Comparison of ENCODE assay signal across 18 cellular contexts in genomic region chr6:121592261-121592935, GRCh38.
DNase-seq lines count a peak whose midpoint lies in the region; ATAC-seq and TF ChIP-seq lines count a peak whose summit lies in the region.
"Had no signal": no experiment of that assay in that cellular context is flagged by ENCODE, and none has a peak within 500 bp of the region (broad histone marks: within the 10 kb centered on the region; RNA-seq: fewer than 3 reads in every experiment).

No MANE protein-coding gene starts in this region.

- H3K4me2 ChIP-seq in GM23338, result no peak overlapping the region
- no peak overlapping the region for H3K4me2 ChIP-seq in trophoblast cell (ENCODE audit: low read length)
- no peak overlapping the region for H3K4me2 ChIP-seq in SK-N-SH
- no peak overlapping the region for H3K4me2 ChIP-seq in H9 (ENCODE audit: insufficient read depth, insufficient read length, low read length)
- H3K4me2 ChIP-seq: A549, BLaER1, KMS-11 had no signal

- whole genome bisulfite sequencing in trophoblast cell (ENCODE audit: extremely low coverage, insufficient coverage, insufficient read length), result no CpG with 5 or more reads among the region's 7 CpGs
- WGBS in SK-N-SH (ENCODE audit: low lambda C conversion rate), result 82% methylated on average over 7 of the region's 7 CpGs
- WGBS in H9 (ENCODE audit: extremely low coverage, insufficient read length, low lambda C conversion rate), result no CpG with 5 or more reads among the region's 7 CpGs

- peak overlapping the region; percentile 63; the same call in 1 of the 2 replicates for H2AFZ ChIP-seq in GM23338
- H2AFZ ChIP-seq in trophoblast cell (ENCODE audit: insufficient read depth, low read length, poor library complexity), result no peak overlapping the region
- H2AFZ ChIP-seq in SK-N-SH (ENCODE audit: low read depth), result no peak overlapping the region
- no peak overlapping the region for H2AFZ ChIP-seq in H9 (ENCODE audit: low read length)

- H3K79me2 ChIP-seq in GM23338 (replicated peaks; ENCODE audit: insufficient read depth) (no peaks in the 10 kb centered on the region), trophoblast cell (ENCODE audit: control insufficient read depth, insufficient read depth, low read length, poor library complexity) (no peaks in the 10 kb centered on the region), SK-N-SH (ENCODE audit: insufficient read depth) (no peaks in the 10 kb centered on the region), H9 (ENCODE audit: insufficient read depth, low read length) (no peaks in the 10 kb centered on the region)

- H3K27ac Mint-ChIP-seq in GM23338, result no peak overlapping the region
- H3K27ac Mint-ChIP-seq in H9, result no peak overlapping the region
- H3K27ac Mint-ChIP-seq: CD8-positive, alpha-beta T cell; HFFc6 had no signal

- H3K18ac ChIP-seq in trophoblast cell (ENCODE audit: low read length), result no peak overlapping the region
- H3K18ac ChIP-seq in H9 (ENCODE audit: insufficient read length, low read depth, low read length), result no peak overlapping the region

- no peak overlapping the region for H3K4ac ChIP-seq in trophoblast cell (ENCODE audit: low read depth, low read length)
- no peak overlapping the region for H3K4ac ChIP-seq in H9 (ENCODE audit: low read depth, low read length)

- H2BK12ac ChIP-seq in trophoblast cell (ENCODE audit: low read length) (no peak overlapping the region), H9 (ENCODE audit: insufficient read length, low read depth, low read length) (no peak overlapping the region)

- H3K79me1 ChIP-seq in trophoblast cell (ENCODE audit: low read length) (no peaks in the 10 kb centered on the region), H9 (ENCODE audit: insufficient read depth, low read depth, low read length, poor library complexity, severe bottlenecking) (no peaks in the 10 kb centered on the region)

- no peak overlapping the region for H4K12ac ChIP-seq in trophoblast cell (ENCODE audit: low read depth, low read length)

- H4K20me1 ChIP-seq in GM23338 (replicated peaks; ENCODE audit: insufficient read depth), result no peaks in the 10 kb centered on the region
- no peaks in the 10 kb centered on the region for H4K20me1 ChIP-seq in SK-N-SH (ENCODE audit: insufficient read depth)
- H4K20me1 ChIP-seq in H9 (ENCODE audit: control insufficient read depth, insufficient read depth, insufficient read length), result no peaks in the 10 kb centered on the region
- H4K20me1 ChIP-seq: BLaER1 had no signal

- H3K23ac ChIP-seq in trophoblast cell (ENCODE audit: low read length) (no peak overlapping the region), H9 (ENCODE audit: insufficient read length, low read depth, low read length) (no peak overlapping the region)

- H4K91ac ChIP-seq in trophoblast cell (ENCODE audit: low read depth, low read length) (no peak overlapping the region), H9 (ENCODE audit: insufficient read length, low read depth, low read length) (no peak overlapping the region)

- H4K8ac ChIP-seq in trophoblast cell (ENCODE audit: low read depth, low read length) (no peak overlapping the region), H9 (replicated peaks; ENCODE audit: insufficient read length, low read depth, low read length) (no peak overlapping the region)

- peak; percentile 48 to 68 for DNase-seq in NCI-H524 (lab: John Stamatoyannopoulos, UW)
- no peak for DNase-seq in NCI-H524 treated with DMSO at 0.1 percent for 48 hours (lab: John Stamatoyannopoulos, UW)
- DNase-seq in GM23338 (ENCODE audit: low spot score), result no peak
- DNase-seq in trophoblast cell, result peak; percentile 52 to 66
- no peak for DNase-seq in SK-N-SH
- DNase-seq in H9, result no peak
- DNase-seq: Calu3; CD8-positive, alpha-beta T cell; HFFc6; MV-4-11; NCI-H1930; NK-92 treated with Interleukin-12 subunit alpha and Interleukin-12 subunit beta, amount 100 ng/mL, for 24 hours; Right ventricle myocardium superior had no signal

- POLR2A ChIA-PET in SK-N-SH (lab: Yijun Ruan, JAX), result no interaction called here

- H3K36me3 ChIP-seq in GM23338 (ENCODE audit: insufficient read depth), result no peaks in the 10 kb centered on the region
- no peaks in the 10 kb centered on the region for H3K36me3 ChIP-seq in trophoblast cell (ENCODE audit: control insufficient read depth in 1 of 2, insufficient read depth in 2 of 2, low read length in 2 of 2)
- no peaks in the 10 kb centered on the region for H3K36me3 ChIP-seq in SK-N-SH (replicated peaks in 1 of 2; ENCODE audit: control insufficient read depth in 1 of 2, insufficient read depth in 2 of 2, low read length in 1 of 2)
- H3K36me3 ChIP-seq: BLaER1 had no signal

- ATAC-seq in GM23338 (no peak), esophagus mucosa (peak; percentile 35), HG02870 (IDR thresholded peaks at IDR 0.05; ENCODE audit: unreplicated experiment) (no peak)
- ATAC-seq: A549; CD8-positive, alpha-beta T cell had no signal

- H3K4me3 Mint-ChIP-seq in GM23338, result no peak overlapping the region
- no peak overlapping the region for H3K4me3 Mint-ChIP-seq in H9
- H3K4me3 Mint-ChIP-seq: CD8-positive, alpha-beta T cell; HFFc6 had no signal

- CTCF ChIA-PET in SK-N-SH (lab: Yijun Ruan, JAX), result interaction anchor here (1.1 kb wide), 1 partner anchor 17 kb away, joined by 3 read pairs; no protein-coding TSS in a partner anchor

- H3K4me3 ChIP-seq in GM23338, result no peak overlapping the region
- no peak overlapping the region for H3K4me3 ChIP-seq in trophoblast cell (ENCODE audit: low read depth, low read length)
- H3K4me3 ChIP-seq in SK-N-SH (ENCODE audit: low read depth in 2 of 2, low read length in 1 of 2), result no peak overlapping the region
- H3K4me3 ChIP-seq: A549, BLaER1 had no signal

- H3K14ac ChIP-seq in trophoblast cell (ENCODE audit: low read length) (no peak overlapping the region), H9 (ENCODE audit: insufficient read depth, low read length) (no peak overlapping the region)

- H3K27me3 Mint-ChIP-seq in GM23338 (ENCODE audit: insufficient read depth, low read depth, poor library complexity), result no peaks in the 10 kb centered on the region
- H3K27me3 Mint-ChIP-seq in H9 (ENCODE audit: low read depth), result no peaks in the 10 kb centered on the region

- H3K9me3 Mint-ChIP-seq in GM23338, result no peaks in the 10 kb centered on the region
- no peaks in the 10 kb centered on the region for H3K9me3 Mint-ChIP-seq in H9
- H3K9me3 Mint-ChIP-seq: CD8-positive, alpha-beta T cell; HFFc6 had no signal

- H3F3A ChIP-seq in GM23338 (replicated peaks; ENCODE audit: low read depth), result no peaks in the 10 kb centered on the region
- H3F3A ChIP-seq in SK-N-SH (replicated peaks; ENCODE audit: insufficient read depth), result no peaks in the 10 kb centered on the region

- H3K27me3 ChIP-seq in GM23338 (ENCODE audit: insufficient read depth) (no peaks in the 10 kb centered on the region), trophoblast cell (ENCODE audit: insufficient read depth, low read length) (no peaks in the 10 kb centered on the region), SK-N-SH (ENCODE audit: insufficient read depth) (no peaks in the 10 kb centered on the region), H9 (ENCODE audit: insufficient read depth, low read length) (no peaks in the 10 kb centered on the region)
- H3K27me3 ChIP-seq: BLaER1 had no signal

- H3K23me2 ChIP-seq in H9 (ENCODE audit: insufficient read length, low read depth, low read length, poor library complexity, severe bottlenecking), result no peaks in the 10 kb centered on the region

- H3K56ac ChIP-seq in H9 (ENCODE audit: insufficient read length, low read depth, low read length), result no peak overlapping the region

- no peak for TF ChIP-seq RAD21 in SK-N-SH (IDR thresholded peaks at IDR 0.05; ENCODE audit: low read length)

- no peak overlapping the region for H2BK15ac ChIP-seq in H9 (ENCODE audit: low read depth, low read length)

- H3T11ph ChIP-seq in H9 (ENCODE audit: low read length), result no peak overlapping the region

- TF ChIP-seq CTCF in GM23338 (conservative IDR thresholded peaks at IDR 0.05; ENCODE audit: low read depth in 2 of 2) (no peak), SK-N-SH (IDR thresholded peaks at IDR 0.05) (no peak), H9 (conservative IDR thresholded peaks at IDR 0.05) (no peak)

- no peak overlapping the region for H3K9ac ChIP-seq in trophoblast cell (ENCODE audit: low read length)
- no peak overlapping the region for H3K9ac ChIP-seq in SK-N-SH
- no peak overlapping the region for H3K9ac ChIP-seq in H9 (ENCODE audit: extremely low read depth, insufficient read length, low read length)
- H3K9ac ChIP-seq: BLaER1, KMS-11 had no signal

- TF ChIP-seq EP300 in SK-N-SH (IDR thresholded peaks at IDR 0.05; ENCODE audit: borderline replicate concordance in 1 of 2, low read depth in 1 of 2, low read length in 1 of 2), result no peak

- H2AK5ac ChIP-seq in trophoblast cell (ENCODE audit: low read length), result no peak overlapping the region
- H2AK5ac ChIP-seq in H9 (ENCODE audit: insufficient read length, low read length), result no peak overlapping the region

- H3K4me1 Mint-ChIP-seq in GM23338 (peaks cover 11% of the 10 kb centered on the region), H9 (peaks cover 11 to 12% of the 10 kb centered on the region in 2 experiments)

- no peaks in the 10 kb centered on the region for H3K4me1 ChIP-seq in GM23338 (ENCODE audit: insufficient read depth)
- peaks cover 0 to 2% of the 10 kb centered on the region in 2 experiments for H3K4me1 ChIP-seq in trophoblast cell (ENCODE audit: control insufficient read depth in 1 of 2, insufficient read depth in 2 of 2, low read length in 2 of 2)
- peaks cover 0 to 5% of the 10 kb centered on the region in 2 experiments; a peak in 2 of 4 replicates for H3K4me1 ChIP-seq in SK-N-SH (ENCODE audit: control insufficient read depth in 1 of 2, insufficient read depth in 2 of 2, low read depth in 1 of 2, low read length in 1 of 2)
- H3K4me1 ChIP-seq in H9 (ENCODE audit: insufficient read depth, low read length), result no peaks in the 10 kb centered on the region; the same call in 1 of the 2 replicates
- H3K4me1 ChIP-seq: BLaER1 had no signal

- no peak overlapping the region for H2BK120ac ChIP-seq in trophoblast cell (ENCODE audit: insufficient read depth, low read length, poor library complexity)
- no peak overlapping the region for H2BK120ac ChIP-seq in H9 (ENCODE audit: low read depth, low read length, poor library complexity, severe bottlenecking)

- no peaks in the 10 kb centered on the region for H3K9me2 ChIP-seq in GM23338 (ENCODE audit: insufficient read depth)
- no peaks in the 10 kb centered on the region for H3K9me2 ChIP-seq in SK-N-SH

- H2BK20ac ChIP-seq in H9 (ENCODE audit: low read depth, low read length, poor library complexity, severe bottlenecking), result no peak overlapping the region

- H3K27ac ChIP-seq in GM23338 (ENCODE audit: low read depth), result no peak overlapping the region
- no peak overlapping the region for H3K27ac ChIP-seq in trophoblast cell (ENCODE audit: low read depth, low read length)
- no peak overlapping the region for H3K27ac ChIP-seq in SK-N-SH (ENCODE audit: low read depth in 2 of 2, low read length in 1 of 2)
- no peak overlapping the region for H3K27ac ChIP-seq in H9 (ENCODE audit: insufficient read length, low read depth, low read length)
- H3K27ac ChIP-seq: A549, BLaER1, KMS-11 had no signal

- no peak overlapping the region for H4K5ac ChIP-seq in H9 (ENCODE audit: insufficient read length, low read depth, low read length)

- H3K36me3 Mint-ChIP-seq in GM23338 (ENCODE audit: low read depth), result no peaks in the 10 kb centered on the region
- no peaks in the 10 kb centered on the region; a peak in 1 of 7 replicates for H3K36me3 Mint-ChIP-seq in H9 (ENCODE audit: insufficient read depth in 1 of 3, low read depth in 3 of 3)
- H3K36me3 Mint-ChIP-seq: CD8-positive, alpha-beta T cell had no signal

- H2BK5ac ChIP-seq in trophoblast cell (ENCODE audit: low read depth, low read length, poor library complexity) (no peak overlapping the region), H9 (ENCODE audit: insufficient read length, low read length) (no peak overlapping the region)

- no peaks in the 10 kb centered on the region for H3K9me3 ChIP-seq in trophoblast cell (ENCODE audit: insufficient read depth, low read depth, low read length)
- no peaks in the 10 kb centered on the region for H3K9me3 ChIP-seq in SK-N-SH
- H3K9me3 ChIP-seq in H9 (ENCODE audit: control insufficient read depth, low read depth, low read length), result no peaks in the 10 kb centered on the region
- H3K9me3 ChIP-seq: A549, BLaER1 had no signal

Comparison
In these comparisons a context has a peak if more than half of its experiments do, and no peak if none do; other contexts are left out.
1. DNase-seq: peak in NCI-H524 (2 of 2) and trophoblast cell (2 of 2); none in NCI-H524 treated with DMSO at 0.1 percent for 48 hours (single experiment), GM23338 (single experiment), SK-N-SH (single experiment) and H9 (single experiment).